In genomic region chr2:105307550-105307949, GRCh38 we compare ENCODE assay signal across 19 cellular contexts. TPM values are rescaled to one million over a fixed set of nuclear protein-coding genes. Genes with fewer than 3 reads are reported as not detected.
DNase-seq lines count a peak whose midpoint lies in the region; ATAC-seq, FAIRE-seq and TF ChIP-seq lines count a peak whose summit lies in the region.
"Had no signal": no experiment of that assay in that cellular context is flagged by ENCODE, and none has a peak within 500 bp of the region (broad histone marks: within the 10 kb centered on the region; RNA-seq: fewer than 3 reads in every experiment).

No MANE protein-coding gene starts in this region.

- CTCF ChIA-PET in HepG2 (lab: Yijun Ruan, JAX; ENCODE audit: low intra/inter-chr PET ratio, low total read pairs) = no interaction called here
- CTCF ChIA-PET in PC-3 (lab: Charles Lee) = no interaction called here

- DNase-seq in heart left ventricle (peak in 2 of 5 donors; percentile 10 to 32), left ventricle myocardium inferior (no peak), HepG2 (ENCODE audit: low spot score) (no peak), right lobe of liver (no peak), PC-3 (no peak), neural crest cell (ENCODE audit: low read depth, low spot score) (no peak), SIG-M5 treated with dmso at 0.1 percent for 504 hours (lab: John Stamatoyannopoulos, UW; ENCODE audit: unreplicated experiment) (no peak), SHP77 (lab: John Stamatoyannopoulos, UW) (no peak)
- DNase-seq: C1 segment of cervical spinal cord; Calu3; CD4-positive, alpha-beta memory T cell; COR-L47; DMS153; GF-D8; H9 had no signal

- no peak for TF ChIP-seq POLR2A in heart left ventricle (IDR thresholded peaks at IDR 0.05)
- TF ChIP-seq POLR2A in HepG2 (IDR thresholded peaks at IDR 0.05; ENCODE audit: insufficient read depth in 1 of 2, low read depth in 2 of 2, low read length in 2 of 2) = no peak
- TF ChIP-seq POLR2A in right lobe of liver (IDR thresholded peaks at IDR 0.05) = no peak

- no peaks in the 10 kb centered on the region for H3F3A ChIP-seq in PC-3 (ENCODE audit: low read length, unreplicated experiment)

- H3K79me2 ChIP-seq in HepG2 (ENCODE audit: insufficient read depth, low read length) = peaks cover 49% of the 10 kb centered on the region
- H3K79me2 ChIP-seq in PC-3 (ENCODE audit: low read length) = peaks cover 45% of the 10 kb centered on the region

- H3K4me1 Mint-ChIP-seq in neural crest cell = peaks cover 22% of the 10 kb centered on the region

- H3K4me3 Mint-ChIP-seq in neural crest cell = no peak overlapping the region
- H3K4me3 Mint-ChIP-seq: CD4-positive, alpha-beta memory T cell; GM23338; H9 had no signal

- peak overlapping the region; percentile 93 for H3K27ac Mint-ChIP-seq in neural crest cell (ENCODE audit: unreplicated experiment)

- POLR2A ChIA-PET in HepG2 (lab: Yijun Ruan, JAX) = no interaction called here
- POLR2A ChIA-PET in PC-3 (lab: Charles Lee; ENCODE audit: unreplicated experiment) = no interaction called here

- H3K4me3 ChIP-seq in heart left ventricle (no peak overlapping the region), left ventricle myocardium inferior (no peak overlapping the region), HepG2 (replicated peaks in 1 of 3; ENCODE audit: insufficient read depth in 1 of 3, low read depth in 2 of 3, low read length in 3 of 3) (no peak overlapping the region), right lobe of liver (no peak overlapping the region), PC-3 (ENCODE audit: low read length) (no peak overlapping the region)
- H3K4me3 ChIP-seq: GM23338 had no signal

- H3K4me1 ChIP-seq in heart left ventricle (peaks cover 0 to 14% (median 0%) of the 10 kb centered on the region in 12 donors), left ventricle myocardium inferior (peaks cover 12% of the 10 kb centered on the region), HepG2 (ENCODE audit: insufficient read depth, low read length) (no peaks in the 10 kb centered on the region), right lobe of liver (no peaks in the 10 kb centered on the region), PC-3 (ENCODE audit: insufficient read depth, low read length) (peaks cover 4% of the 10 kb centered on the region; the same call in 1 of the 2 replicates)

- TF ChIP-seq EP300 in HepG2 (IDR thresholded peaks at IDR 0.05; ENCODE audit: low read depth in 2 of 2, low read length in 2 of 2) (no peak), HepG2 (CRISPR knock-in tag; IDR thresholded peaks at IDR 0.05; ENCODE audit: borderline replicate concordance) (no peak)

- BruUV-seq in HepG2 (replicated peaks; lab: Mats Ljungman, UMichigan) = no TSS peak
- BruUV-seq in PC-3 (replicated peaks; lab: Mats Ljungman, UMichigan) = TSS peak; percentile 43

- ATAC-seq in heart left ventricle (peak in 3 of 4 donors; percentile 22 to 58 (median 23)), HepG2 (no peak), right lobe of liver (no peak), PC-3 (no peak)
- ATAC-seq: GM23338, HCT116 had no signal

- in situ Hi-C loops in HepG2 (cut with HindIII; ENCODE audit: extremely low pct_ligation_motif_present, low pct_unique_long_range_greater_than_20kb) = no loop called here

- H3K4me2 ChIP-seq in HepG2 (ENCODE audit: low read depth, low read length) = no peak overlapping the region
- H3K4me2 ChIP-seq in PC-3 (ENCODE audit: low read length) = no peak overlapping the region
- H3K4me2 ChIP-seq: GM23338 had no signal

- H3K36me3 Mint-ChIP-seq in neural crest cell (ENCODE audit: low read depth) = peaks cover 11% of the 10 kb centered on the region

- H3K36me3 ChIP-seq in heart left ventricle = peaks cover 0 to 38% (median 17%) of the 10 kb centered on the region in 9 donors
- H3K36me3 ChIP-seq in left ventricle myocardium inferior = peaks cover 14% of the 10 kb centered on the region
- H3K36me3 ChIP-seq in HepG2 (replicated peaks in 1 of 2; ENCODE audit: control insufficient read depth in 1 of 2, insufficient read depth in 2 of 2, low read length in 2 of 2) = peaks cover 26 to 39% of the 10 kb centered on the region in 2 experiments
- H3K36me3 ChIP-seq in right lobe of liver = peaks cover 0 to 12% (median 9%) of the 10 kb centered on the region in 4 donors
- no peaks in the 10 kb centered on the region for H3K36me3 ChIP-seq in PC-3 (ENCODE audit: low read depth, low read length)

- H3K9ac ChIP-seq in HepG2 (ENCODE audit: insufficient read depth, low read depth, low read length) = no peak overlapping the region
- no peak overlapping the region for H3K9ac ChIP-seq in PC-3 (ENCODE audit: low read length)

- no peaks in the 10 kb centered on the region for H3K9me2 ChIP-seq in PC-3 (replicated peaks; ENCODE audit: low read length)

- no peaks in the 10 kb centered on the region for H3K9me3 Mint-ChIP-seq in neural crest cell
- H3K9me3 Mint-ChIP-seq: CD4-positive, alpha-beta memory T cell; GM23338; H9 had no signal

- H4K20me1 ChIP-seq in HepG2 (ENCODE audit: insufficient read depth, low read length) = peaks cover 6% of the 10 kb centered on the region; the same call in 1 of the 2 replicates
- peaks cover 9% of the 10 kb centered on the region; the same call in 1 of the 2 replicates for H4K20me1 ChIP-seq in PC-3 (ENCODE audit: low read length)

- no peak for FAIRE-seq in HepG2 (lab: Jason Lieb, UNC)
- FAIRE-seq: GM12891, GM18507 had no signal

- H3K27ac ChIP-seq in heart left ventricle (no peak overlapping the region), left ventricle myocardium inferior (replicated peaks) (no peak overlapping the region), HepG2 (ENCODE audit: extremely low read length, insufficient read depth, low read length) (no peak overlapping the region), right lobe of liver (no peak overlapping the region), PC-3 (ENCODE audit: low read length) (no peak overlapping the region)

- H3K9me3 ChIP-seq in heart left ventricle (no peaks in the 10 kb centered on the region), left ventricle myocardium inferior (replicated peaks) (no peaks in the 10 kb centered on the region), HepG2 (ENCODE audit: low read length) (no peaks in the 10 kb centered on the region), right lobe of liver (no peaks in the 10 kb centered on the region), PC-3 (ENCODE audit: low read length) (no peaks in the 10 kb centered on the region)

- TF ChIP-seq CTCF in heart left ventricle (IDR thresholded peaks at IDR 0.05) (no peak), left ventricle myocardium inferior (IDR thresholded peaks at IDR 0.05; ENCODE audit: borderline replicate concordance) (no peak), HepG2 (CRISPR knock-in tag; IDR thresholded peaks at IDR 0.05) (no peak), right lobe of liver (IDR thresholded peaks at IDR 0.05) (no peak), PC-3 (conservative IDR thresholded peaks at IDR 0.05; ENCODE audit: low read depth, low read length) (no peak), neural crest cell (conservative IDR thresholded peaks at IDR 0.05) (no peak)

- no peak for TF ChIP-seq RAD21 in HepG2 (CRISPR knock-in tag; IDR thresholded peaks at IDR 0.05)

- H2AFZ ChIP-seq in HepG2 (ENCODE audit: low read length) (no peak overlapping the region), PC-3 (ENCODE audit: low read length) (no peak overlapping the region)
- H2AFZ ChIP-seq: GM23338 had no signal

- intact Hi-C loops in heart left ventricle (cut with DNase I) = no loop called here
- intact Hi-C loops in left ventricle myocardium inferior (cut with micrococcal nuclease) = no loop called here
- intact Hi-C loops in HepG2 (cut with micrococcal nuclease; ENCODE audit: unreplicated experiment) = no loop called here
- intact Hi-C loops in right lobe of liver (cut with DNase I) = no loop called here
- intact Hi-C loops in PC-3 (cut with micrococcal nuclease) = no loop called here

- H3K27me3 Mint-ChIP-seq in neural crest cell (ENCODE audit: low read depth) = no peaks in the 10 kb centered on the region
- H3K27me3 Mint-ChIP-seq: CD4-positive, alpha-beta memory T cell had no signal

- no peaks in the 10 kb centered on the region for H3K27me3 ChIP-seq in heart left ventricle
- H3K27me3 ChIP-seq in left ventricle myocardium inferior (ENCODE audit: low read depth) = no peaks in the 10 kb centered on the region
- no peaks in the 10 kb centered on the region for H3K27me3 ChIP-seq in HepG2 (ENCODE audit: control insufficient read depth in 1 of 2, insufficient read depth in 2 of 2, low read length in 2 of 2)
- no peaks in the 10 kb centered on the region for H3K27me3 ChIP-seq in right lobe of liver
- H3K27me3 ChIP-seq in PC-3 (ENCODE audit: low read length) = no peaks in the 10 kb centered on the region

- WGBS in heart left ventricle, 4 donors = 76 to 89% (median 83%) methylated on average over 17 to 19 of the region's 19 CpGs
- WGBS in HepG2 (ENCODE audit: low lambda C conversion rate) = 97% methylated on average over 19 of the region's 19 CpGs
- WGBS in right lobe of liver (ENCODE audit: insufficient coverage, low coverage, low lambda C conversion rate, missing lambda C conversion rate) = 93% methylated on average over 9 of the region's 19 CpGs

RNA-seq across cellular contexts. Expression of gene TGFBRAP1, which starts 22.0 kb away (rescaled TPM):
- 10 to 100 TPM in 7 of 9 donors, 1 to 10 TPM in 2; 7.6 to 20.0 (median 13.1) TPM for total RNA-seq in heart left ventricle
- polyA plus RNA-seq in heart left ventricle = 1 to 10 TPM; 1.8 to 8.2 TPM
- 9.7 TPM for total RNA-seq in left ventricle myocardium inferior
- total RNA-seq in HepG2 (2016; rRNA removed; fragmentation: Illumina TruSeq; extraction: Trizol) = 22.9 and 27.0 TPM in 2 replicates
- total RNA-seq in HepG2 (2016; cell fraction: cytosol; rRNA removed; fragmentation: Illumina TruSeq; extraction: Trizol; ENCODE audit: low read depth) = 4.1 and 4.4 TPM in 2 replicates
- total RNA-seq in HepG2 (2016; cell fraction: insoluble cytoplasmic fraction; rRNA removed; fragmentation: Illumina TruSeq; extraction: Trizol) = 22.6 and 23.2 TPM in 2 replicates
- total RNA-seq in HepG2 (2016; cell fraction: membrane; rRNA removed; fragmentation: Illumina TruSeq; extraction: Trizol) = 14.4 and 14.7 TPM in 2 replicates
- 18.8 and 20.1 TPM in 2 replicates for total RNA-seq in HepG2 (2016; cell fraction: nucleus; rRNA removed; fragmentation: Illumina TruSeq; extraction: Trizol)
- 12.7 and 13.4 TPM in 2 replicates for polyA plus RNA-seq in HepG2 (2011; rRNA removed)
- 10.5 and 11.2 TPM in 2 replicates for polyA plus RNA-seq in HepG2 (2011; cell fraction: cytosol; rRNA removed)
- 11.8 and 12.4 TPM in 2 replicates for polyA plus RNA-seq in HepG2 (2011; cell fraction: nucleus; rRNA removed)
- 13.4 and 13.9 TPM in 2 replicates for polyA plus RNA-seq in HepG2 (2012)
- 1.4 TPM in 2 replicates for polyA plus RNA-seq in HepG2 (2016; cell fraction: cytosol; fragmentation: Illumina TruSeq; extraction: Trizol; ENCODE audit: low read depth)
- 20.3 and 22.7 TPM in 2 replicates for polyA plus RNA-seq in HepG2 (2016; cell fraction: insoluble cytoplasmic fraction; fragmentation: Illumina TruSeq; extraction: Trizol; ENCODE audit: low read depth)
- polyA plus RNA-seq in HepG2 (2016; cell fraction: membrane; fragmentation: Illumina TruSeq; extraction: Trizol; ENCODE audit: low read depth) = 6.8 and 6.9 TPM in 2 replicates
- polyA plus RNA-seq in HepG2 (2016; cell fraction: nucleus; fragmentation: Illumina TruSeq; extraction: Trizol; ENCODE audit: insufficient read depth, low read depth) = 27.0 and 31.2 TPM in 2 replicates
- 27.6 and 32.1 TPM in 2 replicates for polyA minus RNA-seq in HepG2 (2011; rRNA and poly(A)+ RNA removed; ENCODE audit: low replicate concordance)
- polyA minus RNA-seq in HepG2 (2011; cell fraction: cytosol; rRNA and poly(A)+ RNA removed) = 12.0 and 15.4 TPM in 2 replicates
- polyA minus RNA-seq in HepG2 (2011; cell fraction: nucleus; rRNA and poly(A)+ RNA removed) = 14.9 and 16.4 TPM in 2 replicates
- 10 to 100 TPM in 2 of 6 experiments, 1 to 10 TPM in 4; 5.7 to 11.2 (median 7.1) TPM for total RNA-seq in right lobe of liver
- 26.5 and 27.3 TPM in 2 replicates for total RNA-seq in PC-3 (2014; rRNA removed)
- total RNA-seq in neural crest cell = 19.6 and 23.8 TPM in 2 replicates

RNA-seq across cellular contexts. Expression of gene C2orf49, which starts 29.8 kb away (rescaled TPM):
- total RNA-seq in heart left ventricle (10 to 100 TPM; 12.1 to 21.7 (median 15.6) TPM), left ventricle myocardium inferior (22.7 TPM), HepG2 (2016; rRNA removed; fragmentation: Illumina TruSeq; extraction: Trizol) (28.8 and 35.6 TPM in 2 replicates), right lobe of liver (1 to 10 TPM; 3.9 to 7.4 (median 6.4) TPM), PC-3 (2014; rRNA removed) (7.2 and 11.6 TPM in 2 replicates), neural crest cell (19.9 and 20.0 TPM in 2 replicates)
- polyA plus RNA-seq in heart left ventricle (10 to 100 TPM; 14.5 to 15.7 TPM), HepG2 (2011; rRNA removed) (21.6 and 24.7 TPM in 2 replicates)
- 13.5 and 14.5 TPM in 2 replicates for total RNA-seq in HepG2 (2016; cell fraction: cytosol; rRNA removed; fragmentation: Illumina TruSeq; extraction: Trizol; ENCODE audit: low read depth)
- total RNA-seq in HepG2 (2016; cell fraction: insoluble cytoplasmic fraction; rRNA removed; fragmentation: Illumina TruSeq; extraction: Trizol) = 30.8 and 40.4 TPM in 2 replicates
- total RNA-seq in HepG2 (2016; cell fraction: membrane; rRNA removed; fragmentation: Illumina TruSeq; extraction: Trizol) = 17.9 and 19.2 TPM in 2 replicates
- total RNA-seq in HepG2 (2016; cell fraction: nucleus; rRNA removed; fragmentation: Illumina TruSeq; extraction: Trizol) = 16.1 and 20.5 TPM in 2 replicates
- polyA plus RNA-seq in HepG2 (2011; cell fraction: cytosol; rRNA removed) = 10.0 and 13.2 TPM in 2 replicates
- polyA plus RNA-seq in HepG2 (2011; cell fraction: nucleus; rRNA removed) = 9.5 and 13.6 TPM in 2 replicates
- 28.0 and 30.9 TPM in 2 replicates for polyA plus RNA-seq in HepG2 (2012)
- polyA plus RNA-seq in HepG2 (2016; cell fraction: cytosol; fragmentation: Illumina TruSeq; extraction: Trizol; ENCODE audit: low read depth) = 4.6 and 4.9 TPM in 2 replicates
- 31.3 and 31.7 TPM in 2 replicates for polyA plus RNA-seq in HepG2 (2016; cell fraction: insoluble cytoplasmic fraction; fragmentation: Illumina TruSeq; extraction: Trizol; ENCODE audit: low read depth)
- polyA plus RNA-seq in HepG2 (2016; cell fraction: membrane; fragmentation: Illumina TruSeq; extraction: Trizol; ENCODE audit: low read depth) = 5.2 and 7.1 TPM in 2 replicates
- polyA plus RNA-seq in HepG2 (2016; cell fraction: nucleus; fragmentation: Illumina TruSeq; extraction: Trizol; ENCODE audit: insufficient read depth, low read depth) = 19.7 and 25.5 TPM in 2 replicates
- polyA minus RNA-seq in HepG2 (2011; rRNA and poly(A)+ RNA removed; ENCODE audit: low replicate concordance) = 6.4 and 9.7 TPM in 2 replicates
- polyA minus RNA-seq in HepG2 (2011; cell fraction: cytosol; rRNA and poly(A)+ RNA removed) = 14.1 and 14.5 TPM in 2 replicates
- polyA minus RNA-seq in HepG2 (2011; cell fraction: nucleus; rRNA and poly(A)+ RNA removed) = 27.2 and 30.3 TPM in 2 replicates

Comparison
In these comparisons a context has a peak if more than half of its experiments do, and no peak if none do; other contexts are left out.
1. ATAC-seq: peak in heart left ventricle (3 of 4); none in HepG2 (single experiment), right lobe of liver (0 of 4) and PC-3 (single experiment).